Comparison of ENCODE assay signal across 8 cellular contexts in the genomic region with DNA sequence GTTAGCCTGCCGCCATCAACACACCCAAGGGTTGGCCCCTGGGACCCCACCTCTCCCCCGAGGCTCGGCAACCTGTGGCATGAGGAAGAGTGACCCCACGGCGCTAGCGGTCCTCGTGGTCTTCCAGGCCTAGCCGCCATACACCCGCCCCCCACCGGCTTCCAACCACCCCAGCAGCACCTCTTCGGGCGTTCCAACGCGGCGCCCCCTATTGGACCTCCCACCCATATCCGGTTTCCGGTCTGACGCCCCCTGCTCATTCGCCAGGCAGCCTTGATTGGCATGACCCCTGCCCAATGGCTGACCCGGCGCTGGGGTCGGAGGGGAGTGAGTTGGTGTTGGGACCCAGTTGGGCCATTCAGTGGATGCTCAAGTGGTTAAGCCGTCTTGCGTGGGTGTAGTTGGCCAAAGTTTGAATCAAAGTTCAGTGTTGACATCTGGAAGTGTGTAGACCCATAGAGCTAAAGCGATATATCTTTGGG.
DNase-seq lines count a peak whose midpoint lies in the region; TF ChIP-seq lines count a peak whose summit lies in the region.

Gene GNAS-AS1 (minus strand): TSS at position 210 of the 482 bp plus-strand sequence.

- DNase-seq in GM20000 (ENCODE audit: low spot score) (peak; percentile 96), HUDEP-2 (lab: John Stamatoyannopoulos, UW; ENCODE audit: unreplicated experiment in 76 of 76) (peak in 75 of 76 experiments; percentile 13 to 94 (median 73)), cardiac fibroblast (ENCODE audit: low read depth in 2 of 2) (peak; percentile 86 to 94), kidney tubule cell (ENCODE audit: low spot score) (peak; percentile 84), NCI-H510A (lab: John Stamatoyannopoulos, UW) (no peak)
- DNase-seq in activated CD4-positive, CD25-positive, alpha-beta regulatory T cell treated with anti-CD3 and anti-CD28 coated beads, Interleukin-2, amount 50 U/mL, for 16 hours (ENCODE audit: low read depth, low spot score) = peak; percentile 50
- peak; percentile 83 to 88 for DNase-seq in stimulated activated CD4-positive, alpha-beta T cell treated with anti-CD3 and anti-CD28 coated beads, Interleukin-2, amount 100 ng/mL, for 24 hours

- TF ChIP-seq CTCF in C4-2B (conservative IDR thresholded peaks at IDR 0.05) = no peak
- TF ChIP-seq CTCF in GM20000 (IDR thresholded peaks at IDR 0.05; ENCODE audit: extremely low read depth, missing control alignments) = no peak
- no peak for TF ChIP-seq CTCF in cardiac fibroblast (IDR thresholded peaks at IDR 0.05; ENCODE audit: low read depth, low read length)

- H3K27ac ChIP-seq in C4-2B = peak within 1 kb of the TSS; percentile 45

- H3K4me3 ChIP-seq in cardiac fibroblast (replicated peaks in 1 of 2; ENCODE audit: low read depth in 2 of 2, low read length in 2 of 2) = peak within 1 kb of the TSS; percentile 71 to 78
